In the genomic region with DNA sequence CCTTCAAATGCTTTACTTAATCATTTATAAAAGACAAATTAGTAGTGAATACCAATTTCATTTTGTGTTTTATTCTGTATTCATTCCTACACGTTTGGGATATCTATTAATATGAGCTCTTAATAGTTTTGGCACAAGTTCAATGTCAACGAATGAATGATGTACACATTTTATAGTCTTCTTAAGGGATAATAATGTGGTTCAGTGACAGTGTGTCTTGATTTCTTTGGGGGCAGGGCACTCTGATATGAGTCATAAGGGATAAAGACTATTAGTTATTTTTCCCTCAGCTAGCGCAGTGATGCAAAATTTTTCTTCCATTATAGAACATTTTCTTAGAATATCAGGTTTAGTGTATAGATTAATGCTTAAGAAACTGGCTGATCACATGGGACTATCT, we compare ENCODE assay signal across 1 cellular context.
TF ChIP-seq lines count a peak whose summit lies in the region.

No MANE protein-coding gene starts in this region.

TF ChIP-seq in SK-N-SH treated with all-trans-retinoic acid at 6 μM for 48 hours, 23 proteins besides CTCF, POLR2A, EP300 and RAD21 (continued from another document):
- TF ChIP-seq, protein P1, sequence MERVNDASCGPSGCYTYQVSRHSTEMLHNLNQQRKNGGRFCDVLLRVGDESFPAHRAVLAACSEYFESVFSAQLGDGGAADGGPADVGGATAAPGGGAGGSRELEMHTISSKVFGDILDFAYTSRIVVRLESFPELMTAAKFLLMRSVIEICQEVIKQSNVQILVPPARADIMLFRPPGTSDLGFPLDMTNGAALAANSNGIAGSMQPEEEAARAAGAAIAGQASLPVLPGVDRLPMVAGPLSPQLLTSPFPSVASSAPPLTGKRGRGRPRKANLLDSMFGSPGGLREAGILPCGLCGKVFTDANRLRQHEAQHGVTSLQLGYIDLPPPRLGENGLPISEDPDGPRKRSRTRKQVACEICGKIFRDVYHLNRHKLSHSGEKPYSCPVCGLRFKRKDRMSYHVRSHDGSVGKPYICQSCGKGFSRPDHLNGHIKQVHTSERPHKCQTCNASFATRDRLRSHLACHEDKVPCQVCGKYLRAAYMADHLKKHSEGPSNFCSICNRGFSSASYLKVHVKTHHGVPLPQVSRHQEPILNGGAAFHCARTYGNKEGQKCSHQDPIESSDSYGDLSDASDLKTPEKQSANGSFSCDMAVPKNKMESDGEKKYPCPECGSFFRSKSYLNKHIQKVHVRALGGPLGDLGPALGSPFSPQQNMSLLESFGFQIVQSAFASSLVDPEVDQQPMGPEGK (CRISPR knock-in tag; IDR thresholded peaks at IDR 0.05; ENCODE audit: borderline replicate concordance) = no peak
